ENCODE assay signal across 9 cellular contexts in the genomic region with DNA sequence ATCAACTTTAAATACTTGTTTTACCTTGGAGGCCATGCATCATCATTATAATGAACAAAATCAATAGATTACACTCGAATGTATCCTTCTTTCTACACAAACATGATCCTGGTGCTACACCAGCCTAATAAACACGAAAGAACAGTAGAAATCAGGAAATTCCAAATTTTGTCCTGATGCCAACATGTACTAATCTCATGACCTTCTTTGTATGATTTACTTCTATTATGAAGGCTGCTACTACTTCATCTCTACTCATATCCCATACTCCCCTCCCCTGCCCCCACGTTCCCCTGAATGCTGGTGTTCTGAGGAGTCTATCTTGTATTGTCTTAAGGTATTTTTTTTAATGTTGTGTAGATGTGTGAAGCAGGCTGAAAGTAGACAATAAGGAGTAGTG.
"Had no signal": no experiment of that assay in that cellular context is flagged by ENCODE, and none has a peak within 500 bp of the region (broad histone marks: within the 10 kb centered on the region; RNA-seq: fewer than 3 reads in every experiment).

No MANE protein-coding gene starts in this region.

- H3K27me3 Mint-ChIP-seq: IgD-negative memory B cell had no signal

- H3K4me1 ChIP-seq: HAP-1 had no signal

- DNase-seq: GOT3, H7, HFFc6, KG1 had no signal

- H3K27ac ChIP-seq: HL-60 had no signal

- H3K27ac Mint-ChIP-seq: HFFc6, IgD-negative memory B cell had no signal

- ATAC-seq: HCT116, HepG2 had no signal

- H3K36me3 Mint-ChIP-seq: IgD-negative memory B cell had no signal

- FAIRE-seq: HepG2 had no signal

- H3K9me3 ChIP-seq: HAP-1 had no signal

- H3K36me3 ChIP-seq: HAP-1 had no signal

- H3K4me3 Mint-ChIP-seq: HFFc6, IgD-negative memory B cell had no signal

- H3K4me1 Mint-ChIP-seq: IgD-negative memory B cell had no signal

- H3K4me3 ChIP-seq: HAP-1 had no signal
